ENCODE assay signal across 8 cellular contexts in the genomic region with DNA sequence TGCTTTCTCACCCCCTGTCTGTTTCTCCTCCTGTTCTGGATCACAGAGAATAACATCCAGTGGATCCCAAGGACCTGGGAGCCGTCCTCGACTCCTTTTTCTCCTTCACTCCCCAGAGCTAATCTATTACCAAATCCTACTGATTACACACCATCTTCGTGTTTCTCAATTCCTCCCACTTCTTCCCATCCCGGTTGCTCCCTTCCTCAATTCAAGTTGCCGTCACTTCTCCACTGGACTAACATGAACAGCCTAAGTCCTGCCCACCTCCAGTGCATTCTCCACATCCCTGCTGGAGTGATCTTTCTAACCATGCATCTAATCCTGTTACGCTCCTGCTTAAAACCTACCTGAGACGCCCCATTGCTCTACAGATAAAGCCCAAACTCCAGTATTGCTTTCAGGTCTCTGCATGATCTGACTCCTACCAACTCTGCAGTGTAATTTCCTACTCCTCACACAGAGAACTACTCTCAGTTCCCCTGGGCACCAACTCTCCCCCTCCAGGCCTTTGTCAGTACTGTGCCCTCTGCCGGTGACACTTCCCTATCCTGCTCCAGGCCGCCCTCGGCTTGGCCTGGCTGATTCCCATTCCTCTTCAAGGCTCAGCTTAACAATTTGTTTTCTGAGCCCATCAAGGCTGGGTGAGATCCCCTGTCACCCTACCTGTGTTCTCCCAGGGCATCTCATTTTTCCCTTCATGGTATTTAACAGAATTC. TPM values are rescaled to one million over a fixed set of nuclear protein-coding genes. Genes with fewer than 3 reads are reported as not detected.
DNase-seq lines count a peak whose midpoint lies in the region; ATAC-seq and TF ChIP-seq lines count a peak whose summit lies in the region.

No MANE protein-coding gene starts in this region.

- POLR2A ChIA-PET in activated CD8-positive, alpha-beta T cell treated with anti-CD3 and anti-CD28 coated beads for 36 hours (lab: Charles Lee): interaction anchor here (1.3 kb wide), 1 partner anchor 10 kb away, joined by 4 read pairs; no protein-coding TSS in a partner anchor
- POLR2A ChIA-PET in activated CD8-positive, alpha-beta T cell treated with anti-CD3 and anti-CD28 coated beads, Interleukin-2, amount 10 ng/mL, durations not matched to agents 7 days and 5 days (lab: Charles Lee): no interaction called here

- CTCF ChIA-PET in activated CD8-positive, alpha-beta T cell treated with anti-CD3 and anti-CD28 coated beads for 36 hours (lab: Charles Lee): interaction anchor here (1.0 to 1.2 kb wide), 2 partner anchors 30 to 257 kb away, joined by 3 to 4 read pairs; no protein-coding TSS in a partner anchor
- CTCF ChIA-PET in activated CD8-positive, alpha-beta T cell treated with anti-CD3 and anti-CD28 coated beads, Interleukin-2, amount 10 ng/mL, durations not matched to agents 7 days and 5 days (lab: Charles Lee): interaction anchor here (1.6 to 7.3 kb wide), 4 partner anchors 13 to 63 kb away, joined by 3 to 64 read pairs (median 4); a partner anchor contains a TSS

- peak; percentile 32 for TF ChIP-seq CTCF in activated CD8-positive, alpha-beta T cell treated with anti-CD3 and anti-CD28 coated beads for 36 hours (IDR thresholded peaks at IDR 0.05)
- TF ChIP-seq CTCF in choroid plexus epithelial cell (conservative IDR thresholded peaks at IDR 0.05; ENCODE audit: low read depth, low read length): peak; percentile 47
- TF ChIP-seq CTCF in mesothelial cell of epicardium (IDR thresholded peaks at IDR 0.05; ENCODE audit: unreplicated experiment): peak; percentile 13

- peaks cover 53% of the 10 kb centered on the region for H3K4me1 Mint-ChIP-seq in activated CD8-positive, alpha-beta T cell treated with anti-CD3 and anti-CD28 coated beads for 36 hours (ENCODE audit: low read depth)
- H3K4me1 Mint-ChIP-seq in activated CD8-positive, alpha-beta T cell treated with anti-CD3 and anti-CD28 coated beads, Interleukin-2, amount 10 ng/mL, durations not matched to agents 7 days and 5 days (ENCODE audit: low read depth): peaks cover 52% of the 10 kb centered on the region
- H3K4me1 Mint-ChIP-seq in mesothelial cell of epicardium: peaks cover 35% of the 10 kb centered on the region

- peaks cover 4% of the 10 kb centered on the region for H3K9me3 Mint-ChIP-seq in activated CD8-positive, alpha-beta T cell treated with anti-CD3 and anti-CD28 coated beads for 36 hours
- H3K9me3 Mint-ChIP-seq in activated CD8-positive, alpha-beta T cell treated with anti-CD3 and anti-CD28 coated beads, Interleukin-2, amount 10 ng/mL, durations not matched to agents 7 days and 5 days (ENCODE audit: insufficient read depth): no peaks in the 10 kb centered on the region
- no peaks in the 10 kb centered on the region for H3K9me3 Mint-ChIP-seq in mesothelial cell of epicardium

- no peak overlapping the region for H3K4me3 ChIP-seq in choroid plexus epithelial cell (ENCODE audit: low read depth, low read length)

- no peaks in the 10 kb centered on the region for H3K27me3 Mint-ChIP-seq in activated CD8-positive, alpha-beta T cell treated with anti-CD3 and anti-CD28 coated beads for 36 hours
- H3K27me3 Mint-ChIP-seq in activated CD8-positive, alpha-beta T cell treated with anti-CD3 and anti-CD28 coated beads, Interleukin-2, amount 10 ng/mL, durations not matched to agents 7 days and 5 days (ENCODE audit: low read depth): peaks cover 42% of the 10 kb centered on the region
- peaks cover 5% of the 10 kb centered on the region for H3K27me3 Mint-ChIP-seq in mesothelial cell of epicardium (ENCODE audit: low read depth)

- intact Hi-C loops in activated CD8-positive, alpha-beta T cell treated with anti-CD3 and anti-CD28 coated beads for 36 hours (cut with micrococcal nuclease): no loop called here

- H3K36me3 Mint-ChIP-seq in activated CD8-positive, alpha-beta T cell treated with anti-CD3 and anti-CD28 coated beads for 36 hours (ENCODE audit: low read depth): peaks cover 3% of the 10 kb centered on the region
- H3K36me3 Mint-ChIP-seq in activated CD8-positive, alpha-beta T cell treated with anti-CD3 and anti-CD28 coated beads, Interleukin-2, amount 10 ng/mL, durations not matched to agents 7 days and 5 days (ENCODE audit: low read depth): peaks cover 12% of the 10 kb centered on the region
- no peaks in the 10 kb centered on the region for H3K36me3 Mint-ChIP-seq in mesothelial cell of epicardium

- no peak overlapping the region for H3K4me3 Mint-ChIP-seq in activated CD8-positive, alpha-beta T cell treated with anti-CD3 and anti-CD28 coated beads for 36 hours
- no peak overlapping the region for H3K4me3 Mint-ChIP-seq in activated CD8-positive, alpha-beta T cell treated with anti-CD3 and anti-CD28 coated beads, Interleukin-2, amount 10 ng/mL, durations not matched to agents 7 days and 5 days
- H3K4me3 Mint-ChIP-seq in mesothelial cell of epicardium: no peak overlapping the region

- ATAC-seq in activated CD8-positive, alpha-beta T cell treated with anti-CD3 and anti-CD28 coated beads for 36 hours: no peak
- no peak for ATAC-seq in activated CD8-positive, alpha-beta T cell treated with anti-CD3 and anti-CD28 coated beads, Interleukin-2, amount 10 ng/mL, durations not matched to agents 7 days and 5 days
- peak; percentile 53 for ATAC-seq in HG02884 (IDR thresholded peaks at IDR 0.05; ENCODE audit: unreplicated experiment)

- no peak for DNase-seq in activated CD8-positive, alpha-beta T cell treated with anti-CD3 and anti-CD28 coated beads for 36 hours
- no peak for DNase-seq in activated CD8-positive, alpha-beta T cell treated with anti-CD3 and anti-CD28 coated beads, Interleukin-2, amount 10 ng/mL, durations not matched to agents 7 days and 5 days
- peak; percentile 42 to 76 for DNase-seq in NCI-H526 (lab: John Stamatoyannopoulos, UW)
- DNase-seq in choroid plexus epithelial cell (ENCODE audit: low read depth): no peak
- no peak for DNase-seq in mesothelial cell of epicardium (ENCODE audit: low spot score in 2 of 2, unreplicated experiment in 2 of 2)
- DNase-seq in NCI-H1417 treated with DMSO at 0.1 percent for 48 hours (lab: John Stamatoyannopoulos, UW): no peak
- no peak for DNase-seq in ureter (ENCODE audit: low spot score)

- no peak overlapping the region for H3K27ac Mint-ChIP-seq in activated CD8-positive, alpha-beta T cell treated with anti-CD3 and anti-CD28 coated beads for 36 hours
- no peak overlapping the region for H3K27ac Mint-ChIP-seq in activated CD8-positive, alpha-beta T cell treated with anti-CD3 and anti-CD28 coated beads, Interleukin-2, amount 10 ng/mL, durations not matched to agents 7 days and 5 days
- H3K27ac Mint-ChIP-seq in mesothelial cell of epicardium: no peak overlapping the region

RNA-seq across cellular contexts. Expression of a gene that starts 2.4 kb away (rescaled TPM):
- under 1 TPM; 0.54 TPM for total RNA-seq in activated CD8-positive, alpha-beta T cell treated with anti-CD3 and anti-CD28 coated beads for 36 hours
- 1 to 10 TPM in 1 of 2 experiments, under 1 TPM in 1; 0.73 to 1.3 TPM for total RNA-seq in activated CD8-positive, alpha-beta T cell treated with anti-CD3 and anti-CD28 coated beads, Interleukin-2, amount 10 ng/mL, durations not matched to agents 7 days and 5 days
- total RNA-seq in mesothelial cell of epicardium (not detected in 3 replicates), ureter (3.6 TPM)

RNA-seq across cellular contexts. Expression of a gene that starts 26.9 kb away (rescaled TPM):
- total RNA-seq in activated CD8-positive, alpha-beta T cell treated with anti-CD3 and anti-CD28 coated beads for 36 hours: under 1 TPM in 1 of 2 experiments, not detected in 1; 0.20 TPM
- total RNA-seq in activated CD8-positive, alpha-beta T cell treated with anti-CD3 and anti-CD28 coated beads, Interleukin-2, amount 10 ng/mL, durations not matched to agents 7 days and 5 days: under 1 TPM; 0.42 to 0.76 TPM
- total RNA-seq in mesothelial cell of epicardium (0.60 to 0.62 TPM (median 0.61 TPM) in 3 replicates), ureter (0.49 TPM)

RNA-seq across cellular contexts. Expression of a gene that starts 33.4 kb away (rescaled TPM):
- total RNA-seq in activated CD8-positive, alpha-beta T cell treated with anti-CD3 and anti-CD28 coated beads for 36 hours: not detected
- total RNA-seq in activated CD8-positive, alpha-beta T cell treated with anti-CD3 and anti-CD28 coated beads, Interleukin-2, amount 10 ng/mL, durations not matched to agents 7 days and 5 days: not detected
- not detected in 3 replicates for total RNA-seq in mesothelial cell of epicardium
- total RNA-seq in ureter: not detected

RNA-seq across cellular contexts. Expression of a gene that starts 48.3 kb away (rescaled TPM):
- total RNA-seq in activated CD8-positive, alpha-beta T cell treated with anti-CD3 and anti-CD28 coated beads for 36 hours: 10 to 100 TPM; 27.2 TPM
- total RNA-seq in activated CD8-positive, alpha-beta T cell treated with anti-CD3 and anti-CD28 coated beads, Interleukin-2, amount 10 ng/mL, durations not matched to agents 7 days and 5 days: 10 to 100 TPM; 21.9 to 26.5 TPM
- total RNA-seq in mesothelial cell of epicardium: 40.1 to 42.1 TPM (median 41.3 TPM) in 3 replicates
- 47.5 TPM for total RNA-seq in ureter

Comparison
In these comparisons a context has a peak if more than half of its experiments do, and no peak if none do; other contexts are left out.
1. DNase-seq: peak in NCI-H526 (2 of 2); none in activated CD8-positive, alpha-beta T cell treated with anti-CD3 and anti-CD28 coated beads for 36 hours (single experiment), activated CD8-positive, alpha-beta T cell treated with anti-CD3 and anti-CD28 coated beads, Interleukin-2, amount 10 ng/mL, durations not matched to agents 7 days and 5 days (single experiment), choroid plexus epithelial cell (single experiment), mesothelial cell of epicardium (0 of 2), NCI-H1417 treated with DMSO at 0.1 percent for 48 hours (single experiment) and ureter (single experiment).
2. Peak in every context shown above with its lines, with median percentiles within 50 percentile points of each other: CTCF ChIP-seq.